In genomic region chr7:34620425-34620824, GRCh38 we compare ENCODE assay signal across 21 cellular contexts. TPM values are rescaled to one million over a fixed set of nuclear protein-coding genes. Genes with fewer than 3 reads are reported as not detected.
DNase-seq lines count a peak whose midpoint lies in the region; ATAC-seq and TF ChIP-seq lines count a peak whose summit lies in the region.
"Had no signal": no experiment of that assay in that cellular context is flagged by ENCODE, and none has a peak within 500 bp of the region (broad histone marks: within the 10 kb centered on the region; RNA-seq: fewer than 3 reads in every experiment).

No MANE protein-coding gene starts in this region.

- H3K9me3 Mint-ChIP-seq in neural crest cell: no peaks in the 10 kb centered on the region
- H3K9me3 Mint-ChIP-seq: CD8-positive, alpha-beta T cell; GM23338 had no signal

- H3K36me3 ChIP-seq in right atrium auricular region: no peaks in the 10 kb centered on the region
- H3K36me3 ChIP-seq: BLaER1, HAP-1 had no signal

- no peak overlapping the region for H3K27ac ChIP-seq in right atrium auricular region
- H3K27ac ChIP-seq: 22Rv1, BLaER1, C4-2B had no signal

- H3K9me3 ChIP-seq in right atrium auricular region: no peaks in the 10 kb centered on the region
- H3K9me3 ChIP-seq: BLaER1, Caco-2, HAP-1 had no signal

- H3K27me3 Mint-ChIP-seq in neural crest cell (ENCODE audit: low read depth): no peaks in the 10 kb centered on the region
- H3K27me3 Mint-ChIP-seq: B cell; CD4-positive, CD25-positive, alpha-beta regulatory T cell had no signal

- CTCF ChIA-PET in GM10248 (lab: Yijun Ruan, JAX): interaction anchor here (0.8 kb wide), 1 partner anchor 34 kb away, joined by 4 read pairs; no protein-coding TSS in a partner anchor

- peak overlapping the region; percentile 66 for H3K27ac Mint-ChIP-seq in neural crest cell (ENCODE audit: unreplicated experiment)
- H3K27ac Mint-ChIP-seq: B cell; CD4-positive, CD25-positive, alpha-beta regulatory T cell; CD8-positive, alpha-beta T cell; GM23338; HFFc6 had no signal

- TF ChIP-seq CTCF in right atrium auricular region (IDR thresholded peaks at IDR 0.05) (no peak), neural crest cell (conservative IDR thresholded peaks at IDR 0.05) (no peak), GM10248 (IDR thresholded peaks at IDR 0.05; ENCODE audit: control extremely low read depth, extremely low read depth, low read depth, missing control alignments) (no peak)

- DNase-seq in NCI-H1105 treated with DMSO at 0.1 percent for 48 hours (lab: John Stamatoyannopoulos, UW) (peak; percentile 15), NCI-H1105 (lab: John Stamatoyannopoulos, UW) (no peak), left cardiac atrium (no peak), right atrium auricular region (ENCODE audit: low spot score) (no peak), neural crest cell (ENCODE audit: low read depth, low spot score) (no peak), hippocampal formation (lab: John Stamatoyannopoulos, UW) (no peak), GM10248 (ENCODE audit: extremely low spot score) (no peak)
- DNase-seq: Caco-2; CD4-positive, CD25-positive, alpha-beta regulatory T cell; CD8-positive, alpha-beta T cell; DMS153; DND-41; HFFc6 had no signal

- H3K4me1 ChIP-seq in right atrium auricular region: no peaks in the 10 kb centered on the region
- H3K4me1 ChIP-seq: BLaER1, Caco-2, HAP-1 had no signal

- no peak overlapping the region for H3K4me3 ChIP-seq in right atrium auricular region
- H3K4me3 ChIP-seq: BLaER1, GM12878, GM23338, HAP-1 had no signal

- peaks cover 27% of the 10 kb centered on the region for H3K4me1 Mint-ChIP-seq in neural crest cell
- H3K4me1 Mint-ChIP-seq: B cell; CD4-positive, CD25-positive, alpha-beta regulatory T cell; GM23338 had no signal

- no peaks in the 10 kb centered on the region for H3K27me3 ChIP-seq in right atrium auricular region
- H3K27me3 ChIP-seq: BLaER1 had no signal

- H3K4me3 Mint-ChIP-seq in neural crest cell: no peak overlapping the region
- H3K4me3 Mint-ChIP-seq: B cell; CD8-positive, alpha-beta T cell; GM23338; HFFc6 had no signal

- ATAC-seq in left cardiac atrium: peak; percentile 44 to 76
- ATAC-seq: CD8-positive, alpha-beta T cell; GM12878; GM23338 had no signal

- H3K36me3 Mint-ChIP-seq in neural crest cell (ENCODE audit: low read depth): no peaks in the 10 kb centered on the region
- H3K36me3 Mint-ChIP-seq: CD4-positive, CD25-positive, alpha-beta regulatory T cell; CD8-positive, alpha-beta T cell had no signal

- intact Hi-C loops in left cardiac atrium (cut with DNase I): no loop called here

- POLR2A ChIA-PET in GM10248 (lab: Yijun Ruan, JAX): no interaction called here

RNA-seq across cellular contexts. Expression of gene NPSR1, which starts 37.6 kb away (rescaled TPM):
- total RNA-seq in left cardiac atrium (not detected), right atrium auricular region (not detected), neural crest cell (not detected in 2 replicates)
- total RNA-seq: B cell; Caco-2; CD4-positive, CD25-positive, alpha-beta regulatory T cell; CD8-positive, alpha-beta T cell; GM12878; GM23338; H4; HFFc6 had no signal
